16 cellular contexts compared by ENCODE assay signal in the genomic region with DNA sequence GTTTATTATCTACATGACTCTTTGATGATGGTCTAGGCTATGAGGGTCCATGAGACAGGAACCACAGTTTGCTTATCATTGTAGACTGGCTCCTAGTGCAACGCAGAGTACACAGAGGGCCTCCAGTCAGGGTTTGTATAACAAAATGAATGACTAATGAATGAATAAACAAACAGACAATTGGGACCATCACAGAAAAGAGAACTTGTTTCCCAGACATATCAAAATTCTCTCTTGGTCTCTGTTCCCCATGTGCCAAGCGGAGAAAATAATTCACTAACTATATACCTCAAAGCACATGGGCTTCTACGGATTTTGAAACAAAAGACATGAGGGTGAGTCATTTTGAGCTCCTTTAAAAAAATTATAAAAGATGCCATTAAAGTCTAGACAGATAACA. TPM values are rescaled to one million over a fixed set of nuclear protein-coding genes. Genes with fewer than 3 reads are reported as not detected.
DNase-seq lines count a peak whose midpoint lies in the region; ATAC-seq, FAIRE-seq and TF ChIP-seq lines count a peak whose summit lies in the region.
"Had no signal": no experiment of that assay in that cellular context is flagged by ENCODE, and none has a peak within 500 bp of the region (broad histone marks: within the 10 kb centered on the region; RNA-seq: fewer than 3 reads in every experiment).

No MANE protein-coding gene starts in this region.

- peaks cover 24% of the 10 kb centered on the region for H3K4me1 ChIP-seq in HepG2 (ENCODE audit: insufficient read depth, low read length)
- H3K4me1 ChIP-seq in right lobe of liver = peaks cover 0 to 20% (median 4%) of the 10 kb centered on the region in 4 donors
- H3K4me1 ChIP-seq in CD4-positive, alpha-beta memory T cell (ENCODE audit: insufficient read depth, low read length) = no peaks in the 10 kb centered on the region

- H3K27ac Mint-ChIP-seq in memory B cell = peak overlapping the region; percentile 8
- H3K27ac Mint-ChIP-seq in CD4-positive, alpha-beta memory T cell = no peak overlapping the region

- H3K27ac ChIP-seq in HepG2 (ENCODE audit: extremely low read length, insufficient read depth, low read length) (peak overlapping the region; percentile 39), right lobe of liver (no peak overlapping the region), VCaP (peak overlapping the region; percentile 61)
- H3K27ac ChIP-seq in CD4-positive, alpha-beta memory T cell (ENCODE audit: low read depth, low read length) = no peak overlapping the region

- POLR2A ChIA-PET in HepG2 (lab: Yijun Ruan, JAX) = interaction anchor here (1.3 to 1.7 kb wide), 2 partner anchors 9 to 27 kb away, joined by 5 to 8 read pairs; no protein-coding TSS in a partner anchor
- POLR2A ChIA-PET in CD4-positive, alpha-beta memory T cell (lab: Charles Lee; ENCODE audit: partially characterized antibody) = no interaction called here

- FAIRE-seq in HepG2 (lab: Jason Lieb, UNC) = no peak
- FAIRE-seq: A204.1, D721Med had no signal

- no peak overlapping the region for H3K4me2 ChIP-seq in HepG2 (ENCODE audit: low read depth, low read length)

- no peaks in the 10 kb centered on the region for H3K27me3 ChIP-seq in HepG2 (ENCODE audit: control insufficient read depth in 1 of 2, insufficient read depth in 2 of 2, low read length in 2 of 2)
- H3K27me3 ChIP-seq in right lobe of liver = no peaks in the 10 kb centered on the region
- no peaks in the 10 kb centered on the region for H3K27me3 ChIP-seq in CD4-positive, alpha-beta memory T cell (ENCODE audit: insufficient read depth, low read length)

- TF ChIP-seq RAD21 in HepG2 (CRISPR knock-in tag; IDR thresholded peaks at IDR 0.05) = no peak

- TF ChIP-seq EP300 in HepG2 (IDR thresholded peaks at IDR 0.05; ENCODE audit: low read depth in 2 of 2, low read length in 2 of 2) = peak in 1 of 2 experiments; percentile 77; a peak in 2 of 4 replicates
- TF ChIP-seq EP300 in HepG2 (CRISPR knock-in tag; IDR thresholded peaks at IDR 0.05; ENCODE audit: borderline replicate concordance) = peak; percentile 72; the same call in 1 of the 2 replicates

- intact Hi-C loops in HepG2 (cut with micrococcal nuclease; ENCODE audit: unreplicated experiment) (loop anchor here (1.0 kb wide), 2 partner anchors 9 to 10 kb away; no protein-coding TSS in a partner anchor), right lobe of liver (cut with DNase I) (no loop called here)
- intact Hi-C loops in CD4-positive, alpha-beta memory T cell (cut with micrococcal nuclease) = no loop called here

- H3K9me3 Mint-ChIP-seq in memory B cell = no peaks in the 10 kb centered on the region
- H3K9me3 Mint-ChIP-seq in CD4-positive, alpha-beta memory T cell = peaks cover 0 to 4% (median 0%) of the 10 kb centered on the region in 8 donors

- TF ChIP-seq POLR2A in HepG2 (IDR thresholded peaks at IDR 0.05; ENCODE audit: insufficient read depth in 1 of 2, low read depth in 2 of 2, low read length in 2 of 2) (no peak), right lobe of liver (IDR thresholded peaks at IDR 0.05) (no peak)

- CTCF ChIA-PET in HepG2 (lab: Yijun Ruan, JAX; ENCODE audit: low intra/inter-chr PET ratio, low total read pairs) = no interaction called here
- CTCF ChIA-PET in CD4-positive, alpha-beta memory T cell (lab: Charles Lee; ENCODE audit: partially characterized antibody) = no interaction called here

- no TSS peak for BruUV-seq in HepG2 (replicated peaks; lab: Mats Ljungman, UMichigan)

- no peak overlapping the region for H3K9ac ChIP-seq in HepG2 (ENCODE audit: insufficient read depth, low read depth, low read length)

- TF ChIP-seq CTCF in HepG2 (CRISPR knock-in tag; IDR thresholded peaks at IDR 0.05) (no peak), right lobe of liver (IDR thresholded peaks at IDR 0.05) (no peak), VCaP (conservative IDR thresholded peaks at IDR 0.05) (no peak), GM13977 (IDR thresholded peaks at IDR 0.05; ENCODE audit: extremely low read depth, insufficient read depth, missing control alignments) (no peak)

- H3K4me3 ChIP-seq in HepG2 (replicated peaks in 1 of 3; ENCODE audit: insufficient read depth in 1 of 3, low read depth in 2 of 3, low read length in 3 of 3) (no peak overlapping the region), right lobe of liver (no peak overlapping the region)
- H3K4me3 ChIP-seq in CD4-positive, alpha-beta memory T cell (ENCODE audit: low read length in 2 of 2) = no peak overlapping the region
- H3K4me3 ChIP-seq: HAP-1 had no signal

- peaks cover under 1% of the 10 kb centered on the region for H3K79me2 ChIP-seq in HepG2 (ENCODE audit: insufficient read depth, low read length)

- no peaks in the 10 kb centered on the region for H4K20me1 ChIP-seq in HepG2 (ENCODE audit: insufficient read depth, low read length)

- H3K36me3 Mint-ChIP-seq in memory B cell = peaks cover 24% of the 10 kb centered on the region
- peaks cover 46 to 58% of the 10 kb centered on the region in 2 donors for H3K36me3 Mint-ChIP-seq in CD4-positive, alpha-beta memory T cell

- WGBS in HepG2 (ENCODE audit: low lambda C conversion rate) = 59% methylated on average over 3 of the region's 3 CpGs
- WGBS in right lobe of liver (ENCODE audit: insufficient coverage, low coverage, low lambda C conversion rate, missing lambda C conversion rate) = 90% methylated on average over 3 of the region's 3 CpGs

- DNase-seq in HepG2 (ENCODE audit: low spot score) (peak; percentile 86), right lobe of liver (no peak), memory B cell (ENCODE audit: low spot score in 2 of 2) (no peak), NAMALWA (ENCODE audit: low spot score) (no peak), GM13977 (ENCODE audit: low spot score) (no peak), DMS79 (lab: John Stamatoyannopoulos, UW) (no peak)
- no peak for DNase-seq in CD4-positive, alpha-beta memory T cell
- DNase-seq: EL, NCI-H1092 treated with DMSO at 0.1 percent for 48 hours, NCI-H1694, Right ventricle myocardium superior had no signal

- in situ Hi-C loops in HepG2 (cut with HindIII; ENCODE audit: extremely low pct_ligation_motif_present, low pct_unique_long_range_greater_than_20kb) = no loop called here
- in situ Hi-C loops in GM13977 (cut with MboI; ENCODE audit: low pct_unique_long_range_greater_than_20kb, low sequenced_read_pairs, unreplicated experiment) = no loop called here

- no peaks in the 10 kb centered on the region for H3K9me3 ChIP-seq in HepG2 (ENCODE audit: low read length)
- H3K9me3 ChIP-seq in right lobe of liver = no peaks in the 10 kb centered on the region
- H3K9me3 ChIP-seq in CD4-positive, alpha-beta memory T cell (ENCODE audit: control insufficient read depth in 1 of 2, low read length in 2 of 2) = no peaks in the 10 kb centered on the region
- H3K9me3 ChIP-seq: HAP-1 had no signal

- peak; percentile 90 for ATAC-seq in HepG2
- no peak for ATAC-seq in right lobe of liver
- no peak for ATAC-seq in memory B cell (ENCODE audit: low read depth)
- ATAC-seq: SK-N-SH treated with all-trans-retinoic acid at 6 μM for 48 hours had no signal

- H3K4me3 Mint-ChIP-seq in memory B cell = no peak overlapping the region
- no peak overlapping the region for H3K4me3 Mint-ChIP-seq in CD4-positive, alpha-beta memory T cell

- H3K4me1 Mint-ChIP-seq in memory B cell = peaks cover 5% of the 10 kb centered on the region
- peaks cover 0 to 3% (median 0%) of the 10 kb centered on the region in 4 donors for H3K4me1 Mint-ChIP-seq in CD4-positive, alpha-beta memory T cell

- H3K27me3 Mint-ChIP-seq in memory B cell = no peaks in the 10 kb centered on the region
- no peaks in the 10 kb centered on the region for H3K27me3 Mint-ChIP-seq in CD4-positive, alpha-beta memory T cell

- H3K36me3 ChIP-seq in HepG2 (replicated peaks in 1 of 2; ENCODE audit: control insufficient read depth in 1 of 2, insufficient read depth in 2 of 2, low read length in 2 of 2) (peaks cover 2% of the 10 kb centered on the region in 2 experiments; a peak in 2 of 5 replicates), right lobe of liver (no peaks in the 10 kb centered on the region)
- no peaks in the 10 kb centered on the region for H3K36me3 ChIP-seq in CD4-positive, alpha-beta memory T cell (ENCODE audit: insufficient read depth, low read length)

- H2AFZ ChIP-seq in HepG2 (ENCODE audit: low read length) = no peak overlapping the region

RNA-seq across cellular contexts. Expression of gene INO80C, which starts 28.1 kb away (rescaled TPM):
- total RNA-seq in HepG2 (2016; rRNA removed; fragmentation: Illumina TruSeq; extraction: Trizol) (8.2 and 10.8 TPM in 2 replicates), right lobe of liver (10 to 100 TPM in 3 of 6 experiments, 1 to 10 TPM in 3; 6.4 to 12.7 (median 9.7) TPM)
- 5.2 and 7.5 TPM in 2 replicates for total RNA-seq in HepG2 (2016; cell fraction: cytosol; rRNA removed; fragmentation: Illumina TruSeq; extraction: Trizol; ENCODE audit: low read depth)
- total RNA-seq in HepG2 (2016; cell fraction: insoluble cytoplasmic fraction; rRNA removed; fragmentation: Illumina TruSeq; extraction: Trizol) = 6.6 and 9.8 TPM in 2 replicates
- total RNA-seq in HepG2 (2016; cell fraction: membrane; rRNA removed; fragmentation: Illumina TruSeq; extraction: Trizol) = 4.8 and 6.6 TPM in 2 replicates
- total RNA-seq in HepG2 (2016; cell fraction: nucleus; rRNA removed; fragmentation: Illumina TruSeq; extraction: Trizol) = 11.1 and 13.4 TPM in 2 replicates
- 15.4 and 20.5 TPM in 2 replicates for polyA plus RNA-seq in HepG2 (2011; rRNA removed)
- 17.9 and 18.5 TPM in 2 replicates for polyA plus RNA-seq in HepG2 (2011; cell fraction: cytosol; rRNA removed)
- polyA plus RNA-seq in HepG2 (2011; cell fraction: nucleus; rRNA removed) = 14.5 and 18.5 TPM in 2 replicates
- 17.4 and 24.1 TPM in 2 replicates for polyA plus RNA-seq in HepG2 (2012)
- polyA plus RNA-seq in HepG2 (2016; cell fraction: cytosol; fragmentation: Illumina TruSeq; extraction: Trizol; ENCODE audit: low read depth) = 8.6 and 12.5 TPM in 2 replicates
- polyA plus RNA-seq in HepG2 (2016; cell fraction: insoluble cytoplasmic fraction; fragmentation: Illumina TruSeq; extraction: Trizol; ENCODE audit: low read depth) = 40.1 and 41.8 TPM in 2 replicates
- 13.6 and 13.7 TPM in 2 replicates for polyA plus RNA-seq in HepG2 (2016; cell fraction: membrane; fragmentation: Illumina TruSeq; extraction: Trizol; ENCODE audit: low read depth)
- polyA plus RNA-seq in HepG2 (2016; cell fraction: nucleus; fragmentation: Illumina TruSeq; extraction: Trizol; ENCODE audit: insufficient read depth, low read depth) = 27.3 and 33.7 TPM in 2 replicates
- polyA minus RNA-seq in HepG2 (2011; rRNA and poly(A)+ RNA removed; ENCODE audit: low replicate concordance) = 9.7 and 18.8 TPM in 2 replicates
- 6.5 TPM in 2 replicates for polyA minus RNA-seq in HepG2 (2011; cell fraction: cytosol; rRNA and poly(A)+ RNA removed)
- polyA minus RNA-seq in HepG2 (2011; cell fraction: nucleus; rRNA and poly(A)+ RNA removed) = 19.0 and 30.3 TPM in 2 replicates
- 10 to 100 TPM; 27.3 to 30.3 TPM for total RNA-seq in CD4-positive, alpha-beta memory T cell
- polyA plus RNA-seq in CD4-positive, alpha-beta memory T cell = 10 to 100 TPM; 18.9 to 28.9 TPM

Comparison
In these comparisons a context has a peak if more than half of its experiments do, and no peak if none do; other contexts are left out.
1. H3K27ac ChIP-seq: peak in HepG2 (single experiment) and VCaP (single experiment); none in right lobe of liver (0 of 3) and CD4-positive, alpha-beta memory T cell (single experiment).